Comparison of ENCODE assay signal across 36 cellular contexts in genomic region chr4:53572595-53572994, GRCh38. TPM values are rescaled to one million over a fixed set of nuclear protein-coding genes. Genes with fewer than 3 reads are reported as not detected.
"Had no signal": no experiment of that assay in that cellular context is flagged by ENCODE, and none has a peak within 500 bp of the region (broad histone marks: within the 10 kb centered on the region; RNA-seq: fewer than 3 reads in every experiment).

No MANE protein-coding gene starts in this region.

- ATAC-seq: activated CD4-positive, CD25-positive, alpha-beta regulatory T cell treated with anti-CD3 and anti-CD28 coated beads, Interleukin-2, amount 50 U/mL, for 24 hours; activated CD8-positive, alpha-beta T cell treated with anti-CD3 and anti-CD28 coated beads for 36 hours; activated naive CD4-positive, alpha-beta T cell treated with anti-CD3 and anti-CD28 coated beads, Interleukin-2, amount 50 U/mL, for 72 hours; foreskin keratinocyte; gastrocnemius medialis; heart right ventricle; T-helper 17 cell had no signal

- H3K9me3 ChIP-seq: ascending aorta, breast epithelium, colonic mucosa, esophagus muscularis mucosa, gastrocnemius medialis had no signal

- H3K36me3 Mint-ChIP-seq: activated naive CD4-positive, alpha-beta T cell treated with anti-CD3 and anti-CD28 coated beads, Interleukin-2, amount 50 U/mL, for 72 hours; activated naive CD8-positive, alpha-beta T cell treated with anti-CD3 and anti-CD28 coated beads, Interleukin-2, amount 10 ng/mL, durations not matched to agents 7 days and 5 days; brain had no signal

- H3K27ac ChIP-seq: ascending aorta, breast epithelium, cardiac muscle cell, colonic mucosa, dorsolateral prefrontal cortex, esophagus muscularis mucosa, foreskin keratinocyte, gastrocnemius medialis, heart right ventricle, WERI-Rb-1 had no signal

- H3K4me1 Mint-ChIP-seq: activated B cell treated with CpG ODN at 0.5 μM for 24 hours; activated naive CD8-positive, alpha-beta T cell treated with anti-CD3 and anti-CD28 coated beads, Interleukin-2, amount 10 ng/mL, durations not matched to agents 7 days and 5 days; brain; T-helper 17 cell had no signal

- H3K27me3 Mint-ChIP-seq: activated B cell treated with CpG ODN at 0.5 μM for 24 hours; activated CD8-positive, alpha-beta T cell treated with anti-CD3 and anti-CD28 coated beads for 36 hours had no signal

- H3K9me3 Mint-ChIP-seq: activated B cell treated with CpG ODN at 0.5 μM for 24 hours; activated CD8-positive, alpha-beta T cell treated with anti-CD3 and anti-CD28 coated beads for 36 hours; activated naive CD4-positive, alpha-beta T cell treated with anti-CD3 and anti-CD28 coated beads for 36 hours; activated naive CD4-positive, alpha-beta T cell treated with anti-CD3 and anti-CD28 coated beads, Interleukin-2, amount 50 U/mL, for 72 hours; activated T-helper 1 cell treated with anti-CD3 and anti-CD28 coated beads, Interleukin-12 subunit alpha, Interleukin-12 subunit beta, Interleukin-2, Interleukin-4 antibody, amounts not matched to agents 30 ng/mL and 10 ng/mL and 1 ng/mL, durations not matched to agents 14 hours and 24 hours and 36 hours; activated T-helper 2 cell treated with anti-CD3 and anti-CD28 coated beads, Interferon-gamma antibody, Interleukin-2, Interleukin-4, amounts not matched to agents 10 μg/mL and 5 μg/mL and 100 μg/mL, durations not matched to agents 14 hours and 24 hours and 36 hours; T-helper 2 cell treated with Interferon-gamma antibody and Interleukin-4, amounts not matched to agents 5 μg/mL and 100 μg/mL, for 36 hours had no signal

- DNase-seq: activated B cell treated with CpG ODN at 0.5 μM for 24 hours; activated CD4-positive, alpha-beta T cell treated with anti-CD3 and anti-CD28 coated beads for 48 hours; activated CD4-positive, alpha-beta T cell treated with anti-CD3 and anti-CD28 coated beads, Interleukin-2, amount 50 U/mL, for 1 hour; activated CD4-positive, alpha-beta T cell treated with anti-CD3 and anti-CD28 coated beads, Interleukin-2, amount 50 U/mL, for 48 hours; activated CD8-positive, alpha-beta memory T cell treated with anti-CD3 and anti-CD28 coated beads for 24 hours; activated CD8-positive, alpha-beta T cell treated with anti-CD3 and anti-CD28 coated beads for 36 hours; activated effector memory CD4-positive, alpha-beta T cell treated with anti-CD3 and anti-CD28 coated beads, Interleukin-2, amount 50 U/mL, for 16 hours; activated naive CD4-positive, alpha-beta T cell treated with anti-CD3 and anti-CD28 coated beads for 36 hours; activated naive CD8-positive, alpha-beta T cell treated with anti-CD3 and anti-CD28 coated beads, Interleukin-2, amount 10 ng/mL, durations not matched to agents 7 days and 5 days; activated T-cell treated with anti-CD3 and anti-CD28 coated beads, Interleukin-2, amount 50 U/mL, for 1 hour; activated T-cell treated with anti-CD3 and anti-CD28 coated beads, Interleukin-2, amount 50 U/mL, for 48 hours; central memory CD4-positive, alpha-beta T cell; cerebellar nuclear complex; colonic mucosa; dorsolateral prefrontal cortex; effector memory CD4-positive, alpha-beta T cell; endodermal cell; erythroblast; foreskin keratinocyte; gastrocnemius medialis; glutamatergic neuron; heart right ventricle; T-helper 1 cell; T-helper 17 cell; T1000; WERI-Rb-1 had no signal

- H3K27ac Mint-ChIP-seq: activated B cell treated with CpG ODN at 0.5 μM for 24 hours; activated CD8-positive, alpha-beta T cell treated with anti-CD3 and anti-CD28 coated beads for 36 hours; activated naive CD4-positive, alpha-beta T cell treated with anti-CD3 and anti-CD28 coated beads for 36 hours; activated naive CD4-positive, alpha-beta T cell treated with anti-CD3 and anti-CD28 coated beads, Interleukin-2, amount 50 U/mL, for 72 hours; activated naive CD8-positive, alpha-beta T cell treated with anti-CD3 and anti-CD28 coated beads, Interleukin-2, amount 10 ng/mL, durations not matched to agents 7 days and 5 days; activated T-helper 1 cell treated with anti-CD3 and anti-CD28 coated beads, Interleukin-12 subunit alpha, Interleukin-12 subunit beta, Interleukin-2, Interleukin-4 antibody, amounts not matched to agents 30 ng/mL and 10 ng/mL and 1 ng/mL, durations not matched to agents 14 hours and 24 hours and 36 hours; activated T-helper 2 cell treated with anti-CD3 and anti-CD28 coated beads, Interferon-gamma antibody, Interleukin-2, Interleukin-4, amounts not matched to agents 10 μg/mL and 5 μg/mL and 100 μg/mL, durations not matched to agents 14 hours and 24 hours and 36 hours; brain; endodermal cell; T-helper 17 cell; T-helper 2 cell treated with Interferon-gamma antibody and Interleukin-4, amounts not matched to agents 5 μg/mL and 100 μg/mL, for 36 hours had no signal

- H3K27me3 ChIP-seq: ascending aorta, breast epithelium, cardiac muscle cell, colonic mucosa, dorsolateral prefrontal cortex, esophagus muscularis mucosa, foreskin keratinocyte, gastrocnemius medialis, heart right ventricle had no signal

- H3K4me3 ChIP-seq: ascending aorta, breast epithelium, cardiac muscle cell, colonic mucosa, dorsolateral prefrontal cortex, esophagus muscularis mucosa, gastrocnemius medialis, heart right ventricle had no signal

- H3K4me3 Mint-ChIP-seq: activated B cell treated with CpG ODN at 0.5 μM for 24 hours; activated CD8-positive, alpha-beta T cell treated with anti-CD3 and anti-CD28 coated beads for 36 hours; activated naive CD4-positive, alpha-beta T cell treated with anti-CD3 and anti-CD28 coated beads for 36 hours; activated naive CD8-positive, alpha-beta T cell treated with anti-CD3 and anti-CD28 coated beads, Interleukin-2, amount 10 ng/mL, durations not matched to agents 7 days and 5 days; activated T-helper 1 cell treated with anti-CD3 and anti-CD28 coated beads, Interleukin-12 subunit alpha, Interleukin-12 subunit beta, Interleukin-2, Interleukin-4 antibody, amounts not matched to agents 30 ng/mL and 10 ng/mL and 1 ng/mL, durations not matched to agents 14 hours and 24 hours and 36 hours; brain; endodermal cell; T-helper 17 cell; T-helper 2 cell treated with Interferon-gamma antibody and Interleukin-4, amounts not matched to agents 5 μg/mL and 100 μg/mL, for 36 hours had no signal

- H3K4me1 ChIP-seq: ascending aorta, breast epithelium, esophagus muscularis mucosa, foreskin keratinocyte, gastrocnemius medialis had no signal

- H3K36me3 ChIP-seq: ascending aorta, breast epithelium, cardiac muscle cell, colonic mucosa, esophagus muscularis mucosa, gastrocnemius medialis, heart right ventricle, WERI-Rb-1 had no signal

RNA-seq across cellular contexts. Expression of gene LNX1, which starts 18.7 kb away (rescaled TPM):
- total RNA-seq: activated B cell treated with CpG ODN at 0.5 μM for 24 hours; activated CD8-positive, alpha-beta T cell treated with anti-CD3 and anti-CD28 coated beads for 36 hours; activated naive CD4-positive, alpha-beta T cell treated with anti-CD3 and anti-CD28 coated beads, Interleukin-2, amount 50 U/mL, for 72 hours; activated naive CD8-positive, alpha-beta T cell treated with anti-CD3 and anti-CD28 coated beads, Interleukin-2, amount 10 ng/mL, durations not matched to agents 7 days and 5 days; activated T-helper 1 cell treated with anti-CD3 and anti-CD28 coated beads, Interleukin-12 subunit alpha, Interleukin-12 subunit beta, Interleukin-2, Interleukin-4 antibody, amounts not matched to agents 30 ng/mL and 10 ng/mL and 1 ng/mL, durations not matched to agents 14 hours and 24 hours and 36 hours; activated T-helper 2 cell treated with anti-CD3 and anti-CD28 coated beads, Interferon-gamma antibody, Interleukin-2, Interleukin-4, amounts not matched to agents 10 μg/mL and 5 μg/mL and 100 μg/mL, durations not matched to agents 14 hours and 24 hours and 36 hours; T-helper 17 cell had no signal
